ENCODE assay signal across 2 cellular contexts in genomic region chr12:1434296-1434955, GRCh38.
TF ChIP-seq lines count a peak whose summit lies in the region.

No MANE protein-coding gene starts in this region.

TF ChIP-seq in GM23338, 12 proteins besides CTCF, POLR2A, EP300 and RAD21:
- TF ChIP-seq EZH2 (IDR thresholded peaks at IDR 0.05; ENCODE audit: low read depth, unreplicated experiment) (no peak), CREB1 (CRISPR knock-in tag; IDR thresholded peaks at IDR 0.05; ENCODE audit: low read depth) (no peak), ETS1 (IDR thresholded peaks at IDR 0.05) (no peak), POLR2AphosphoS5 (IDR thresholded peaks at IDR 0.05; ENCODE audit: low read depth) (no peak)

TF ChIP-seq in H1, 55 proteins besides CTCF, POLR2A, EP300 and RAD21:
- TF ChIP-seq TCF12 (IDR thresholded peaks at IDR 0.05; ENCODE audit: low read depth, low read length) = no peak
- TF ChIP-seq KDM1A (IDR thresholded peaks at IDR 0.05; ENCODE audit: borderline replicate concordance, low read length) = no peak
- TF ChIP-seq TAF7 (optimal IDR thresholded peaks at IDR 0.05; ENCODE audit: borderline replicate concordance, low read depth, low read length) = no peak
- TF ChIP-seq MAFK (IDR thresholded peaks at IDR 0.05; ENCODE audit: low read depth, low read length) = no peak
- TF ChIP-seq NRF1 (IDR thresholded peaks at IDR 0.05; ENCODE audit: low read depth, low read length) = no peak
- no peak for TF ChIP-seq SUZ12 (IDR thresholded peaks at IDR 0.05; ENCODE audit: low read length)
TF ChIP-seq in H1: peak in this region for 0.
